Comparison of ENCODE assay signal across 8 cellular contexts in genomic region chr20:63102720-63103375, GRCh38.
DNase-seq lines count a peak whose midpoint lies in the region; ATAC-seq and TF ChIP-seq lines count a peak whose summit lies in the region.

No MANE protein-coding gene starts in this region.

- peak overlapping the region; percentile 47 to 88 for H3K27ac ChIP-seq in ascending aorta

- H3K4me1 ChIP-seq in ascending aorta = peaks cover 5% of the 10 kb centered on the region in 2 donors

- no peak for ATAC-seq in GM18505 (IDR thresholded peaks at IDR 0.05; ENCODE audit: unreplicated experiment)

- intact Hi-C loops in ascending aorta (cut with DNase I) = loop anchor here (2.0 to 5.0 kb wide), 2 partner anchors 114 to 246 kb away; partner anchors contain the start of gene YTHDF1

- no peak for TF ChIP-seq POLR2A in GM18505 (IDR thresholded peaks at IDR 0.05; ENCODE audit: borderline replicate concordance, extremely low read depth, insufficient read depth, insufficient read length)

- H3K36me3 ChIP-seq in ascending aorta = no peaks in the 10 kb centered on the region

- H3K27me3 ChIP-seq in ascending aorta = no peaks in the 10 kb centered on the region

- TF ChIP-seq CTCF in GM13977 (IDR thresholded peaks at IDR 0.05; ENCODE audit: extremely low read depth, insufficient read depth, missing control alignments) (no peak), ascending aorta (IDR thresholded peaks at IDR 0.05) (no peak)

- peaks cover 0 to under 1% of the 10 kb centered on the region in 2 donors for H3K9me3 ChIP-seq in ascending aorta

- DNase-seq in GM13977 (ENCODE audit: low spot score) (peak; percentile 86), T-helper 1 cell (peak; percentile 46 to 71 (median 64)), ascending aorta (ENCODE audit: low spot score in 2 of 2) (peak in 1 of 2 donors; percentile 73), left kidney (ENCODE audit: low read depth, low spot score) (peak; percentile 23), UCSD-AML1 (lab: John Stamatoyannopoulos, UW; ENCODE audit: unreplicated experiment) (no peak), GOT3 (lab: John Stamatoyannopoulos, UW) (no peak)
- DNase-seq in stimulated activated CD4-positive, alpha-beta T cell treated with anti-CD3 and anti-CD28 coated beads, Interleukin-2, amount 100 ng/mL, for 24 hours = peak; percentile 72 to 74

- in situ Hi-C loops in GM13977 (cut with MboI; ENCODE audit: low pct_unique_long_range_greater_than_20kb, low sequenced_read_pairs, unreplicated experiment) = no loop called here

- H3K4me3 ChIP-seq in ascending aorta = peak overlapping the region; percentile 73

Comparison
In these comparisons a context has a peak if more than half of its experiments do, and no peak if none do; other contexts are left out.
1. DNase-seq: peak in GM13977 (single experiment), T-helper 1 cell (5 of 5), left kidney (single experiment) and stimulated activated CD4-positive, alpha-beta T cell treated with anti-CD3 and anti-CD28 coated beads, Interleukin-2, amount 100 ng/mL, for 24 hours (2 of 2); none in UCSD-AML1 (single experiment) and GOT3 (single experiment).